Comparison of ENCODE assay signal across 14 cellular contexts in the genomic region with DNA sequence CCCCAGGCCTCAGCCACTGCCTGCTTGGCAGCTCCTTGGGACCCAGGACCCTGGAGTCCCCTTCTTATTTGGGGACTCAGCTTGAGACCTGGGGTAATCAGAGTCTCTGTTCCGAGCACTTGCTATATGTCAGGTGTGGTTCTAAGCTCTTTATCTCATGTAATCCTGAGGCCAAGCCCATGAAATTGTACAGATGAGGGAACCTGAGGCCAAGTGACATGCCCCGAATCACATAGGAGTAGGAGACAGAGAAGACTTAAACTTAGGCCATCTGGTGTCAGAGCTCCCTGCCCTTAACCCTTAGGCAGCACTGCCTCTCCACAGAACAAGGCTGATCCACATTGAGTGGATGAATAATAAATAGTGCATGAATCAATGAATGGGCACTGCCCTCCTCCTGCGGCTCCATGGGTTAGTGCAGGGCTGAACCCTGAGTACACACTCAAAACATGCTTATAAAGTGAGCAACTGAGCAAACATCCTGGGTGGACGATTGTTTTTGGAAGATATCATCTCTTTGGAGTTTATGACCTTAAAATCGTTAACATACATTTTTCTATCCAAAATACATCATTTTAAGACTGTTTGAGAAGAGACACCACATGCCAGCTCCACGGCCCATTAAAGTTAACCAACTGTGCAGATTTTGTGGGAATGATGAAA. TPM values are rescaled to one million over a fixed set of nuclear protein-coding genes. Genes with fewer than 3 reads are reported as not detected.
A peak's percentile ranks its signal among the peaks of the same experiment; 100 is the strongest.
DNase-seq lines count a peak whose midpoint lies in the region; TF ChIP-seq lines count a peak whose summit lies in the region.
"Had no signal": no experiment of that assay in that cellular context is flagged by ENCODE, and none has a peak within 500 bp of the region (broad histone marks: within the 10 kb centered on the region; RNA-seq: fewer than 3 reads in every experiment).

No MANE protein-coding gene starts in this region.

- H3K27ac ChIP-seq in brain microvascular endothelial cell (no peak overlapping the region), sigmoid colon (no peak overlapping the region)

- no peak for TF ChIP-seq CTCF in brain microvascular endothelial cell (IDR thresholded peaks at IDR 0.05; ENCODE audit: low read depth, low read length, missing control alignments)
- TF ChIP-seq CTCF in sigmoid colon (IDR thresholded peaks at IDR 0.05), result no peak

- H3K27me3 ChIP-seq in brain microvascular endothelial cell (replicated peaks) (no peaks in the 10 kb centered on the region), sigmoid colon (peaks cover 0 to 16% (median 0%) of the 10 kb centered on the region in 3 donors)

- no peak for TF ChIP-seq EP300 in sigmoid colon (IDR thresholded peaks at IDR 0.05)

- no peak for TF ChIP-seq POLR2A in sigmoid colon (IDR thresholded peaks at IDR 0.05)

- no peak overlapping the region for H3K27ac Mint-ChIP-seq in activated CD4-positive, alpha-beta memory T cell treated with anti-CD3 and anti-CD28 coated beads for 36 hours
- H3K27ac Mint-ChIP-seq: activated CD4-positive, alpha-beta T cell treated with anti-CD3 and anti-CD28 coated beads for 36 hours; nephron progenitor cell had no signal

- peaks cover 2% of the 10 kb centered on the region for H3K27me3 Mint-ChIP-seq in activated CD4-positive, alpha-beta memory T cell treated with anti-CD3 and anti-CD28 coated beads for 36 hours
- H3K27me3 Mint-ChIP-seq: activated CD4-positive, alpha-beta T cell treated with anti-CD3 and anti-CD28 coated beads for 36 hours had no signal

- POLR2A ChIA-PET in activated CD4-positive, alpha-beta memory T cell treated with anti-CD3 and anti-CD28 coated beads for 36 hours (lab: Charles Lee), result no interaction called here

- DNase-seq in DMS53 (lab: John Stamatoyannopoulos, UW) (peak; percentile 76), HT-29 (ENCODE audit: low spot score) (peak; percentile 59), brain microvascular endothelial cell (peak; percentile 8), sigmoid colon (peak; percentile 17), ureter (ENCODE audit: low spot score) (no peak)
- no peak for DNase-seq in stimulated activated CD4-positive, alpha-beta T cell treated with anti-CD3 and anti-CD28 coated beads, Interleukin-4, amount 100 ng/mL, for 1 hour
- no peak for DNase-seq in activated CD4-positive, alpha-beta memory T cell treated with anti-CD3 and anti-CD28 coated beads for 36 hours
- DNase-seq: activated CD4-positive, alpha-beta T cell treated with anti-CD3 and anti-CD28 coated beads for 36 hours; activated T-cell treated with anti-CD3 and anti-CD28 coated beads, Interleukin-2, amount 50 U/mL, for 4 hours; esophagus squamous epithelium; NCI-H187; nephron progenitor cell; retina; stimulated activated CD4-positive, alpha-beta T cell treated with anti-CD3 and anti-CD28 coated beads, Interleukin-2, amount 100 ng/mL, for 48 hours had no signal

- no peaks in the 10 kb centered on the region for H3K36me3 Mint-ChIP-seq in activated CD4-positive, alpha-beta memory T cell treated with anti-CD3 and anti-CD28 coated beads for 36 hours

- no peaks in the 10 kb centered on the region for H3K36me3 ChIP-seq in brain microvascular endothelial cell (replicated peaks)
- no peaks in the 10 kb centered on the region for H3K36me3 ChIP-seq in sigmoid colon
- H3K36me3 ChIP-seq: esophagus squamous epithelium had no signal

- H3K4me3 ChIP-seq in brain microvascular endothelial cell (ENCODE audit: low read depth, low read length), result no peak overlapping the region
- H3K4me3 ChIP-seq in sigmoid colon, result no peak overlapping the region
- H3K4me3 ChIP-seq: esophagus squamous epithelium had no signal

- in situ Hi-C loops in brain microvascular endothelial cell (cut with HindIII; ENCODE audit: low pct_ligation_motif_present, low sequenced_read_pairs), result no loop called here

- CTCF ChIA-PET in activated CD4-positive, alpha-beta memory T cell treated with anti-CD3 and anti-CD28 coated beads for 36 hours (lab: Charles Lee), result interaction anchor here (1.5 kb wide), 1 partner anchor 14 kb away, joined by 5 read pairs; no protein-coding TSS in a partner anchor

- no peaks in the 10 kb centered on the region for H3K9me3 ChIP-seq in sigmoid colon
- H3K9me3 ChIP-seq: esophagus squamous epithelium had no signal

- H3K9me3 Mint-ChIP-seq in activated CD4-positive, alpha-beta memory T cell treated with anti-CD3 and anti-CD28 coated beads for 36 hours, result no peaks in the 10 kb centered on the region
- H3K9me3 Mint-ChIP-seq: activated T-cell treated with anti-CD3 and anti-CD28 coated beads, Interleukin-2, amount 50 U/mL, for 4 hours; nephron progenitor cell had no signal

- intact Hi-C loops in sigmoid colon (cut with DNase I), result no loop called here
- intact Hi-C loops in activated CD4-positive, alpha-beta memory T cell treated with anti-CD3 and anti-CD28 coated beads for 36 hours (cut with micrococcal nuclease), result no loop called here

- 38 to 69% methylated on average over 6 of the region's 6 CpGs for WGBS in sigmoid colon, 2 donors

- no peaks in the 10 kb centered on the region for H3K4me1 ChIP-seq in sigmoid colon

- H3K4me3 Mint-ChIP-seq in activated CD4-positive, alpha-beta memory T cell treated with anti-CD3 and anti-CD28 coated beads for 36 hours, result no peak overlapping the region
- H3K4me3 Mint-ChIP-seq: activated CD4-positive, alpha-beta T cell treated with anti-CD3 and anti-CD28 coated beads for 36 hours; activated T-cell treated with anti-CD3 and anti-CD28 coated beads, Interleukin-2, amount 50 U/mL, for 4 hours; nephron progenitor cell had no signal

- peaks cover 7% of the 10 kb centered on the region for H3K4me1 Mint-ChIP-seq in activated CD4-positive, alpha-beta memory T cell treated with anti-CD3 and anti-CD28 coated beads for 36 hours (ENCODE audit: low read depth)

RNA-seq across cellular contexts. Expression of a gene that starts 33.2 kb away (rescaled TPM):
- 3.6 and 4.8 TPM in 2 replicates for total RNA-seq in HT-29 (2014; rRNA removed; shearing (Covaris generic))
- total RNA-seq in sigmoid colon (10 to 100 TPM; 23.9 to 39.1 (median 26.2) TPM), ureter (55.2 TPM)
- polyA plus RNA-seq in sigmoid colon, result 10 to 100 TPM in 1 of 3 donors, 1 to 10 TPM in 2; 2.5 to 20.7 (median 4.2) TPM
- 10 to 100 TPM; 42.5 to 43.8 TPM for total RNA-seq in activated CD4-positive, alpha-beta memory T cell treated with anti-CD3 and anti-CD28 coated beads for 36 hours

Comparison
In these comparisons a context has a peak if more than half of its experiments do, and no peak if none do; other contexts are left out.
1. DNase-seq: peak in DMS53 (single experiment), HT-29 (single experiment), brain microvascular endothelial cell (single experiment) and sigmoid colon (single experiment); none in ureter (single experiment), stimulated activated CD4-positive, alpha-beta T cell treated with anti-CD3 and anti-CD28 coated beads, Interleukin-4, amount 100 ng/mL, for 1 hour (single experiment) and activated CD4-positive, alpha-beta memory T cell treated with anti-CD3 and anti-CD28 coated beads for 36 hours (single experiment).